41 cellular contexts compared by ENCODE assay signal in genomic region chr3:9534429-9534828, GRCh38. TPM values are rescaled to one million over a fixed set of nuclear protein-coding genes. Genes with fewer than 3 reads are reported as not detected.
"Had no signal": no experiment of that assay in that cellular context is flagged by ENCODE, and none has a peak within 500 bp of the region (broad histone marks: within the 10 kb centered on the region; RNA-seq: fewer than 3 reads in every experiment).

No MANE protein-coding gene starts in this region.

- H3K9me3 ChIP-seq: adrenal gland, ascending aorta, body of pancreas, breast epithelium had no signal

- DNase-seq: activated effector memory CD4-positive, alpha-beta T cell treated with anti-CD3 and anti-CD28 coated beads, Interleukin-2, amount 50 U/mL, for 16 hours; activated effector memory CD4-positive, alpha-beta T cell treated with Interleukin-2 at 50 U/mL for 16 hours; activated gamma-delta T cell; activated gamma-delta T cell treated with Interleukin-2 at 50 U/mL for 16 hours; activated naive CD4-positive, alpha-beta T cell; activated naive CD4-positive, alpha-beta T cell treated with anti-CD3 and anti-CD28 coated beads for 36 hours; activated naive CD4-positive, alpha-beta T cell treated with anti-CD3 and anti-CD28 coated beads, Interleukin-2, amount 10 ng/mL, durations not matched to agents 7 days and 5 days; activated naive CD4-positive, alpha-beta T cell treated with anti-CD3 and anti-CD28 coated beads, Interleukin-2, amount 50 U/mL, for 16 hours; activated naive CD4-positive, alpha-beta T cell treated with Interleukin-2 at 50 U/mL for 16 hours; activated naive CD8-positive, alpha-beta T cell treated with anti-CD3 and anti-CD28 coated beads for 36 hours; activated naive CD8-positive, alpha-beta T cell treated with anti-CD3 and anti-CD28 coated beads, Interleukin-2, amount 10 ng/mL, durations not matched to agents 7 days and 5 days; activated naive CD8-positive, alpha-beta T cell treated with anti-CD3 and anti-CD28 coated beads, Interleukin-2, amount 50 U/mL, for 24 hours; activated T-cell treated with anti-CD3 and anti-CD28 coated beads, Interleukin-2, amount 50 U/mL, for 1 hour; activated T-cell treated with anti-CD3 and anti-CD28 coated beads, Interleukin-2, amount 50 U/mL, for 24 hours; activated T-cell treated with anti-CD3 and anti-CD28 coated beads, Interleukin-2, amount 50 U/mL, for 4 hours; activated T-cell treated with anti-CD3 and anti-CD28 coated beads, Interleukin-2, amount 50 U/mL, for 48 hours; activated T-cell treated with anti-CD3 and anti-CD28 coated beads, Interleukin-2, amount 50 U/mL, for 72 hours; adrenal gland; amniotic stem cell; amygdala; anterior cingulate cortex; aorta; body of pancreas; brain microvascular endothelial cell; caudate nucleus; central memory CD4-positive, alpha-beta T cell; cerebellar nuclear complex had no signal

- H3K36me3 Mint-ChIP-seq: activated naive CD4-positive, alpha-beta T cell treated with anti-CD3 and anti-CD28 coated beads, Interleukin-2, amount 10 ng/mL, durations not matched to agents 7 days and 5 days; activated naive CD4-positive, alpha-beta T cell treated with anti-CD3 and anti-CD28 coated beads, Interleukin-2, amount 50 U/mL, for 24 hours; activated naive CD4-positive, alpha-beta T cell treated with anti-CD3 and anti-CD28 coated beads, Interleukin-2, amount 50 U/mL, for 72 hours; activated naive CD8-positive, alpha-beta T cell; activated naive CD8-positive, alpha-beta T cell treated with anti-CD3 and anti-CD28 coated beads for 36 hours; activated naive CD8-positive, alpha-beta T cell treated with anti-CD3 and anti-CD28 coated beads, Interleukin-2, amount 10 ng/mL, durations not matched to agents 7 days and 5 days had no signal

- H3K27me3 ChIP-seq: adrenal gland, ascending aorta, body of pancreas, brain microvascular endothelial cell, cardiac muscle cell had no signal

- H3K4me3 Mint-ChIP-seq: activated naive CD4-positive, alpha-beta T cell treated with anti-CD3 and anti-CD28 coated beads for 36 hours; activated naive CD4-positive, alpha-beta T cell treated with anti-CD3 and anti-CD28 coated beads, Interleukin-2, amount 10 ng/mL, durations not matched to agents 7 days and 5 days; activated naive CD4-positive, alpha-beta T cell treated with anti-CD3 and anti-CD28 coated beads, Interleukin-2, amount 50 U/mL, for 24 hours; activated naive CD8-positive, alpha-beta T cell; activated naive CD8-positive, alpha-beta T cell treated with anti-CD3 and anti-CD28 coated beads for 36 hours; activated naive CD8-positive, alpha-beta T cell treated with anti-CD3 and anti-CD28 coated beads, Interleukin-2, amount 10 ng/mL, durations not matched to agents 7 days and 5 days; activated naive CD8-positive, alpha-beta T cell treated with anti-CD3 and anti-CD28 coated beads, Interleukin-2, amount 50 U/mL, for 24 hours; activated T-cell treated with anti-CD3 and anti-CD28 coated beads, Interleukin-2, amount 50 U/mL, for 24 hours; activated T-cell treated with anti-CD3 and anti-CD28 coated beads, Interleukin-2, amount 50 U/mL, for 4 hours; activated T-cell treated with anti-CD3 and anti-CD28 coated beads, Interleukin-2, amount 50 U/mL, for 72 hours; activated T-helper 1 cell treated with anti-CD3 and anti-CD28 coated beads, Interleukin-12 subunit alpha, Interleukin-12 subunit beta, Interleukin-2, Interleukin-4 antibody, amounts not matched to agents 30 ng/mL and 10 ng/mL and 1 ng/mL, durations not matched to agents 14 hours and 24 hours and 36 hours; activated T-helper 17 cell treated with anti-CD3 and anti-CD28 coated beads, Interleukin-2, amount 50 U/mL, for 72 hours; brain; central memory CD8-positive, alpha-beta T cell had no signal

- H3K4me1 ChIP-seq: adrenal gland, ascending aorta, body of pancreas, breast epithelium had no signal

- H3K27ac Mint-ChIP-seq: activated naive CD4-positive, alpha-beta T cell treated with anti-CD3 and anti-CD28 coated beads for 36 hours; activated naive CD4-positive, alpha-beta T cell treated with anti-CD3 and anti-CD28 coated beads, Interleukin-2, amount 10 ng/mL, durations not matched to agents 7 days and 5 days; activated naive CD4-positive, alpha-beta T cell treated with anti-CD3 and anti-CD28 coated beads, Interleukin-2, amount 50 U/mL, for 24 hours; activated naive CD4-positive, alpha-beta T cell treated with anti-CD3 and anti-CD28 coated beads, Interleukin-2, amount 50 U/mL, for 72 hours; activated naive CD8-positive, alpha-beta T cell; activated naive CD8-positive, alpha-beta T cell treated with anti-CD3 and anti-CD28 coated beads for 36 hours; activated naive CD8-positive, alpha-beta T cell treated with anti-CD3 and anti-CD28 coated beads, Interleukin-2, amount 10 ng/mL, durations not matched to agents 7 days and 5 days; activated naive CD8-positive, alpha-beta T cell treated with anti-CD3 and anti-CD28 coated beads, Interleukin-2, amount 50 U/mL, for 24 hours; activated T-cell treated with anti-CD3 and anti-CD28 coated beads, Interleukin-2, amount 50 U/mL, for 24 hours; activated T-cell treated with anti-CD3 and anti-CD28 coated beads, Interleukin-2, amount 50 U/mL, for 72 hours; activated T-helper 1 cell treated with anti-CD3 and anti-CD28 coated beads, Interleukin-12 subunit alpha, Interleukin-12 subunit beta, Interleukin-2, Interleukin-4 antibody, amounts not matched to agents 30 ng/mL and 10 ng/mL and 1 ng/mL, durations not matched to agents 14 hours and 24 hours and 36 hours; activated T-helper 17 cell treated with anti-CD3 and anti-CD28 coated beads, Interleukin-2, amount 50 U/mL, for 72 hours; activated T-helper 2 cell treated with anti-CD3 and anti-CD28 coated beads, Interferon-gamma antibody, Interleukin-2, Interleukin-4, amounts not matched to agents 10 μg/mL and 5 μg/mL and 100 μg/mL, durations not matched to agents 14 hours and 24 hours and 36 hours; brain had no signal

- H3K4me1 Mint-ChIP-seq: activated naive CD4-positive, alpha-beta T cell treated with anti-CD3 and anti-CD28 coated beads, Interleukin-2, amount 10 ng/mL, durations not matched to agents 7 days and 5 days; activated naive CD4-positive, alpha-beta T cell treated with anti-CD3 and anti-CD28 coated beads, Interleukin-2, amount 50 U/mL, for 24 hours; activated naive CD8-positive, alpha-beta T cell treated with anti-CD3 and anti-CD28 coated beads for 36 hours; activated naive CD8-positive, alpha-beta T cell treated with anti-CD3 and anti-CD28 coated beads, Interleukin-2, amount 10 ng/mL, durations not matched to agents 7 days and 5 days; activated naive CD8-positive, alpha-beta T cell treated with anti-CD3 and anti-CD28 coated beads, Interleukin-2, amount 50 U/mL, for 24 hours; activated T-helper 17 cell treated with anti-CD3 and anti-CD28 coated beads, Interleukin-2, amount 50 U/mL, for 72 hours; brain; central memory CD8-positive, alpha-beta T cell had no signal

- ATAC-seq: activated naive CD4-positive, alpha-beta T cell treated with anti-CD3 and anti-CD28 coated beads, Interleukin-2, amount 50 U/mL, for 72 hours; activated naive CD8-positive, alpha-beta T cell treated with anti-CD3 and anti-CD28 coated beads, Interleukin-2, amount 50 U/mL, for 24 hours; activated T-cell treated with anti-CD3 and anti-CD28 coated beads, Interleukin-2, amount 50 U/mL, for 4 hours; activated T-cell treated with anti-CD3 and anti-CD28 coated beads, Interleukin-2, amount 50 U/mL, for 72 hours; activated T-helper 17 cell treated with anti-CD3 and anti-CD28 coated beads, Interleukin-2, amount 50 U/mL, for 72 hours; body of pancreas had no signal

- H3K36me3 ChIP-seq: adrenal gland, ascending aorta, brain microvascular endothelial cell, breast epithelium, cardiac muscle cell had no signal

- H3K27ac ChIP-seq: adrenal gland, ascending aorta, body of pancreas, brain microvascular endothelial cell, breast epithelium, cardiac muscle cell had no signal

- H3K4me3 ChIP-seq: adrenal gland, ascending aorta, body of pancreas, breast epithelium, cardiac muscle cell had no signal

- H3K27me3 Mint-ChIP-seq: activated naive CD8-positive, alpha-beta T cell treated with anti-CD3 and anti-CD28 coated beads, Interleukin-2, amount 10 ng/mL, durations not matched to agents 7 days and 5 days had no signal

RNA-seq across cellular contexts. Expression of gene LHFPL4, which starts 19.2 kb away (rescaled TPM):
- total RNA-seq: activated naive CD4-positive, alpha-beta T cell treated with anti-CD3 and anti-CD28 coated beads for 36 hours; activated naive CD4-positive, alpha-beta T cell treated with anti-CD3 and anti-CD28 coated beads, Interleukin-2, amount 50 U/mL, for 72 hours; activated naive CD8-positive, alpha-beta T cell treated with anti-CD3 and anti-CD28 coated beads for 36 hours; activated naive CD8-positive, alpha-beta T cell treated with anti-CD3 and anti-CD28 coated beads, Interleukin-2, amount 10 ng/mL, durations not matched to agents 7 days and 5 days; activated T-cell treated with anti-CD3 and anti-CD28 coated beads, Interleukin-2, amount 50 U/mL, for 4 hours; activated T-cell treated with anti-CD3 and anti-CD28 coated beads, Interleukin-2, amount 50 U/mL, for 72 hours; activated T-helper 1 cell treated with anti-CD3 and anti-CD28 coated beads, Interleukin-12 subunit alpha, Interleukin-12 subunit beta, Interleukin-2, Interleukin-4 antibody, amounts not matched to agents 30 ng/mL and 10 ng/mL and 1 ng/mL, durations not matched to agents 14 hours and 24 hours and 36 hours; activated T-helper 17 cell treated with anti-CD3 and anti-CD28 coated beads, Interleukin-2, amount 50 U/mL, for 72 hours; activated T-helper 2 cell treated with anti-CD3 and anti-CD28 coated beads, Interferon-gamma antibody, Interleukin-2, Interleukin-4, amounts not matched to agents 10 μg/mL and 5 μg/mL and 100 μg/mL, durations not matched to agents 14 hours and 24 hours and 36 hours; aorta; ascending aorta; breast epithelium; bronchial epithelial cell; cardiac muscle cell; cardiac septum; chondrocyte had no signal
